ENCODE assay signal across 10 cellular contexts in genomic region chr5:138466900-138467710, GRCh38. TPM values are rescaled to one million over a fixed set of nuclear protein-coding genes. Genes with fewer than 3 reads are reported as not detected.
DNase-seq lines count a peak whose midpoint lies in the region; ATAC-seq and TF ChIP-seq lines count a peak whose summit lies in the region.
"Had no signal": no experiment of that assay in that cellular context is flagged by ENCODE, and none has a peak within 500 bp of the region (broad histone marks: within the 10 kb centered on the region; RNA-seq: fewer than 3 reads in every experiment).

No MANE protein-coding gene starts in this region.

- WGBS in upper lobe of left lung, 2 donors = 96 to 97% methylated on average over 40 to 44 of the region's 45 CpGs

- H3K36me3 Mint-ChIP-seq in activated naive CD4-positive, alpha-beta T cell treated with anti-CD3 and anti-CD28 coated beads, Interleukin-2, amount 10 ng/mL, durations not matched to agents 7 days and 5 days = peaks cover 3% of the 10 kb centered on the region
- peaks cover 82% of the 10 kb centered on the region for H3K36me3 Mint-ChIP-seq in MCF 10A (ENCODE audit: insufficient read depth, unreplicated experiment)

- POLR2A ChIA-PET in MCF 10A (lab: Yijun Ruan, JAX) = interaction anchor here (1.0 to 15.2 kb wide), 11 partner anchors 9 to 289 kb away, joined by 3 to 626 read pairs (median 32); partner anchors contain the start of genes BRD8, ETF1 and KIF20A

- H3K4me3 ChIP-seq in lower lobe of right lung (peak overlapping the region; percentile 89), upper lobe of left lung (peak overlapping the region; percentile 77 to 81 (median 78))
- H3K4me3 ChIP-seq: SK-N-MC had no signal

- H3K27ac Mint-ChIP-seq in activated naive CD4-positive, alpha-beta T cell treated with anti-CD3 and anti-CD28 coated beads, Interleukin-2, amount 10 ng/mL, durations not matched to agents 7 days and 5 days = no peak overlapping the region
- H3K27ac Mint-ChIP-seq in MCF 10A (ENCODE audit: low read depth, unreplicated experiment) = peak overlapping the region; percentile 93

- H3K9me3 ChIP-seq in lower lobe of right lung (no peaks in the 10 kb centered on the region), upper lobe of left lung (no peaks in the 10 kb centered on the region)

- H3K27me3 ChIP-seq in lower lobe of right lung (ENCODE audit: low read depth) = no peaks in the 10 kb centered on the region
- H3K27me3 ChIP-seq in upper lobe of left lung = no peaks in the 10 kb centered on the region

- no peak for TF ChIP-seq POLR2A in upper lobe of left lung (IDR thresholded peaks at IDR 0.05)

- BruUV-seq in MCF 10A (replicated peaks; lab: Mats Ljungman, UMichigan) = no TSS peak

- peak overlapping the region; percentile 74 for H3K4me3 Mint-ChIP-seq in activated naive CD4-positive, alpha-beta T cell treated with anti-CD3 and anti-CD28 coated beads, Interleukin-2, amount 10 ng/mL, durations not matched to agents 7 days and 5 days
- H3K4me3 Mint-ChIP-seq in MCF 10A (ENCODE audit: unreplicated experiment) = peak overlapping the region; percentile 78

- H3K36me3 ChIP-seq in lower lobe of right lung (peaks cover 7% of the 10 kb centered on the region), upper lobe of left lung (peaks cover 0 to 17% (median 8%) of the 10 kb centered on the region in 4 donors)

- TF ChIP-seq CTCF in MCF 10A (IDR thresholded peaks at IDR 0.05; ENCODE audit: unreplicated experiment) = no peak
- no peak for TF ChIP-seq CTCF in lower lobe of right lung (IDR thresholded peaks at IDR 0.05)
- no peak for TF ChIP-seq CTCF in upper lobe of left lung (IDR thresholded peaks at IDR 0.05)

- intact Hi-C loops in MCF 10A (cut with micrococcal nuclease) (no loop called here), lower lobe of right lung (cut with DNase I) (no loop called here)

- peaks cover 12% of the 10 kb centered on the region for H3K4me1 Mint-ChIP-seq in activated naive CD4-positive, alpha-beta T cell treated with anti-CD3 and anti-CD28 coated beads, Interleukin-2, amount 10 ng/mL, durations not matched to agents 7 days and 5 days
- H3K4me1 Mint-ChIP-seq in MCF 10A (ENCODE audit: insufficient read depth, unreplicated experiment) = peaks cover 41% of the 10 kb centered on the region

- CTCF ChIA-PET in activated naive CD4-positive, alpha-beta T cell treated with anti-CD3 and anti-CD28 coated beads, Interleukin-2, amount 10 ng/mL, durations not matched to agents 7 days and 5 days (lab: Charles Lee) = interaction anchor here (2.9 to 5.6 kb wide), 2 partner anchors 17 to 32 kb away, joined by 15 to 35 read pairs; no protein-coding TSS in a partner anchor
- CTCF ChIA-PET in MCF 10A (lab: Yijun Ruan, JAX) = interaction anchor here (0.6 to 11.4 kb wide), 9 partner anchors 11 to 82 kb away, joined by 3 to 268 read pairs (median 16); partner anchors contain the start of gene ETF1

- H3K9me3 Mint-ChIP-seq in activated naive CD4-positive, alpha-beta T cell treated with anti-CD3 and anti-CD28 coated beads, Interleukin-2, amount 10 ng/mL, durations not matched to agents 7 days and 5 days = no peaks in the 10 kb centered on the region
- H3K9me3 Mint-ChIP-seq in MCF 10A (ENCODE audit: unreplicated experiment) = no peaks in the 10 kb centered on the region

- peak overlapping the region; percentile 99 for H3K27ac ChIP-seq in lower lobe of right lung
- H3K27ac ChIP-seq in upper lobe of left lung = peak overlapping the region in 1 of 4 donors; percentile 96
- H3K27ac ChIP-seq: SK-N-MC had no signal

- TF ChIP-seq EP300 in upper lobe of left lung (IDR thresholded peaks at IDR 0.05) = no peak

- peaks cover 48% of the 10 kb centered on the region for H3K27me3 Mint-ChIP-seq in activated naive CD4-positive, alpha-beta T cell treated with anti-CD3 and anti-CD28 coated beads, Interleukin-2, amount 10 ng/mL, durations not matched to agents 7 days and 5 days
- H3K27me3 Mint-ChIP-seq in MCF 10A (ENCODE audit: insufficient read depth, unreplicated experiment) = peaks cover 20% of the 10 kb centered on the region

- DNase-seq in activated naive CD4-positive, alpha-beta T cell treated with anti-CD3 and anti-CD28 coated beads, Interleukin-2, amount 10 ng/mL, durations not matched to agents 7 days and 5 days = no peak
- no peak for DNase-seq in activated naive CD4-positive, alpha-beta T cell (lab: John Stamatoyannopoulos, UW)
- DNase-seq in MCF 10A (ENCODE audit: unreplicated experiment) = no peak
- DNase-seq in lower lobe of right lung = peak; percentile 51
- DNase-seq in upper lobe of left lung = peak in 1 of 2 donors; percentile 90
- DNase-seq in stimulated activated CD4-positive, alpha-beta T cell treated with anti-CD3 and anti-CD28 coated beads, Interleukin-15, amount 100 ng/mL, for 24 hours = no peak
- DNase-seq in mucosa of gallbladder (ENCODE audit: low spot score) = no peak
- no peak for DNase-seq in DMS79 treated with DMSO at 0.1 percent for 48 hours (lab: John Stamatoyannopoulos, UW)
- DNase-seq: GF-D8 had no signal

- H3K4me1 ChIP-seq in lower lobe of right lung = peaks cover 38% of the 10 kb centered on the region
- H3K4me1 ChIP-seq in upper lobe of left lung = peaks cover 26 to 40% (median 34%) of the 10 kb centered on the region in 4 donors

- ATAC-seq in lower lobe of right lung (no peak), upper lobe of left lung (ENCODE audit: low FRiP score in 2 of 2) (no peak)

RNA-seq across cellular contexts. Expression of gene EGR1, which starts 1.8 kb away (rescaled TPM):
- total RNA-seq in MCF 10A (2022) (92.3 and 189 TPM in 2 replicates), lower lobe of right lung (78.2 TPM), upper lobe of left lung (100 to 1,000 TPM in 2 of 6 donors, 10 to 100 TPM in 4; 14.7 to 222 (median 64.2) TPM), mucosa of gallbladder (98.5 TPM)

RNA-seq across cellular contexts. Expression of gene REEP2, which starts 28.2 kb away (rescaled TPM):
- total RNA-seq in MCF 10A (2022) (0.77 and 0.81 TPM in 2 replicates), lower lobe of right lung (0.80 TPM), upper lobe of left lung (1 to 10 TPM in 1 of 6 donors, under 1 TPM in 4, not detected in 1; 0.33 to 3.2 (median 0.46) TPM), mucosa of gallbladder (7.6 TPM)
